In genomic region chr17:77363821-77364361, GRCh38 we compare ENCODE assay signal across 11 cellular contexts.
DNase-seq lines count a peak whose midpoint lies in the region; ATAC-seq, FAIRE-seq and TF ChIP-seq lines count a peak whose summit lies in the region.
"Had no signal": no experiment of that assay in that cellular context is flagged by ENCODE, and none has a peak within 500 bp of the region (broad histone marks: within the 10 kb centered on the region; RNA-seq: fewer than 3 reads in every experiment).

No MANE protein-coding gene starts in this region.

- H2AFZ ChIP-seq in H1 (ENCODE audit: low read length), result no peak overlapping the region

- H3K18ac ChIP-seq in H1 (ENCODE audit: extremely low read depth, low read length), result no peak overlapping the region

- no peak overlapping the region for H3K14ac ChIP-seq in H1 (ENCODE audit: insufficient read length)

- H3K36me3 Mint-ChIP-seq in CD4-positive, CD25-positive, alpha-beta regulatory T cell, result no peaks in the 10 kb centered on the region
- H3K36me3 Mint-ChIP-seq in osteocyte (ENCODE audit: unreplicated experiment), result no peaks in the 10 kb centered on the region

- no peak overlapping the region for H3K4ac ChIP-seq in H1 (replicated peaks; ENCODE audit: insufficient read length, low read depth, low read length)

- H3K27me3 ChIP-seq in CD4-positive, CD25-positive, alpha-beta regulatory T cell (ENCODE audit: control insufficient read depth, insufficient read depth, low read length), result no peaks in the 10 kb centered on the region
- H3K27me3 ChIP-seq in H1 (replicated peaks in 1 of 4; ENCODE audit: control insufficient read depth in 3 of 4, extremely low read depth in 1 of 4, insufficient read depth in 3 of 4, low read length in 3 of 4), result no peaks in the 10 kb centered on the region
- H3K27me3 ChIP-seq: right lobe of liver had no signal

- FAIRE-seq in H1 (lab: Jason Lieb, UNC), result no peak

- H2AK5ac ChIP-seq in H1 (ENCODE audit: low read depth, low read length), result no peak overlapping the region

- no peak overlapping the region for H2BK15ac ChIP-seq in H1 (ENCODE audit: low read length)

- TF ChIP-seq RAD21 in H1 (IDR thresholded peaks at IDR 0.05 in 1 of 2, conservative IDR thresholded peaks at IDR 0.05 in 1 of 2; ENCODE audit: low read depth in 2 of 2, low read length in 2 of 2), result no peak

- no peak for DNase-seq in CD4-positive, CD25-positive, alpha-beta regulatory T cell
- DNase-seq in SK-N-DZ (ENCODE audit: low spot score) (peak; percentile 63), H1 (ENCODE audit: low read depth in 1 of 2, low spot score in 2 of 2) (no peak), osteocyte (ENCODE audit: extremely low spot score, unreplicated experiment) (no peak), NOMO-1 treated with dmso at 0.1 percent for 144 hours (lab: John Stamatoyannopoulos, UW; ENCODE audit: unreplicated experiment) (no peak)

- no peak overlapping the region for H4K5ac ChIP-seq in H1 (ENCODE audit: insufficient read length, low read depth, low read length)

- no peak overlapping the region for H3K9ac ChIP-seq in H1 (replicated peaks in 1 of 4; ENCODE audit: extremely low read depth in 1 of 4, low read depth in 3 of 4, low read length in 3 of 4)

- no peaks in the 10 kb centered on the region; the same call in 1 of the 2 replicates for H3K23me2 ChIP-seq in H1 (ENCODE audit: low read depth, low read length)

- no peak overlapping the region for H4K91ac ChIP-seq in H1 (replicated peaks; ENCODE audit: insufficient read length, low read length)

- peaks cover 12% of the 10 kb centered on the region for H3K4me1 ChIP-seq in CD4-positive, CD25-positive, alpha-beta regulatory T cell (ENCODE audit: control insufficient read depth, insufficient read depth, low read length, poor library complexity, severe bottlenecking)
- peaks cover 4 to 17% (median 11%) of the 10 kb centered on the region in 4 experiments for H3K4me1 ChIP-seq in H1 (replicated peaks in 1 of 4; ENCODE audit: control insufficient read depth in 3 of 4, insufficient read depth in 4 of 4, low read length in 3 of 4)

- H2BK20ac ChIP-seq in H1 (ENCODE audit: low read length), result no peak overlapping the region

- no peaks in the 10 kb centered on the region for H3K9me3 Mint-ChIP-seq in CD4-positive, CD25-positive, alpha-beta regulatory T cell
- H3K9me3 Mint-ChIP-seq in osteocyte (ENCODE audit: unreplicated experiment), result no peaks in the 10 kb centered on the region
- H3K9me3 Mint-ChIP-seq: T-helper 1 cell treated with Interleukin-12 subunit alpha and Interleukin-12 subunit beta and Interleukin-4 antibody, amounts not matched to agents 30 μg/mL and 1 μg/mL, for 36 hours had no signal

- no peak for TF ChIP-seq EP300 in H1 (IDR thresholded peaks at IDR 0.05; ENCODE audit: borderline replicate concordance in 1 of 2, low read depth in 2 of 2, low read length in 2 of 2)

- POLR2A ChIA-PET in H1 (lab: Charles Lee; ENCODE audit: partially characterized antibody), result no interaction called here

- peaks cover 0 to 38% (median 21%) of the 10 kb centered on the region in 4 donors for H3K4me1 Mint-ChIP-seq in CD4-positive, CD25-positive, alpha-beta regulatory T cell
- peaks cover 49% of the 10 kb centered on the region for H3K4me1 Mint-ChIP-seq in osteocyte (ENCODE audit: unreplicated experiment)

- no peak overlapping the region for H3K4me3 ChIP-seq in CD4-positive, CD25-positive, alpha-beta regulatory T cell (ENCODE audit: low read depth, low read length)
- H3K4me3 ChIP-seq in H1 (ENCODE audit: extremely low read depth in 1 of 4, insufficient read depth in 2 of 4, low read depth in 3 of 4, low read length in 4 of 4), result no peak overlapping the region
- H3K4me3 ChIP-seq: right lobe of liver had no signal

- no peak overlapping the region for H3K4me2 ChIP-seq in H1 (ENCODE audit: insufficient read depth in 1 of 2, low read depth in 2 of 2, low read length in 2 of 2)

- no peaks in the 10 kb centered on the region for H3K9me3 ChIP-seq in CD4-positive, CD25-positive, alpha-beta regulatory T cell (ENCODE audit: control insufficient read depth in 2 of 2, low read length in 2 of 2)
- no peaks in the 10 kb centered on the region for H3K9me3 ChIP-seq in H1 (ENCODE audit: insufficient read depth in 2 of 2, low read depth in 1 of 2, low read length in 1 of 2)
- H3K9me3 ChIP-seq: right lobe of liver had no signal

- no peak overlapping the region for H3K23ac ChIP-seq in H1 (ENCODE audit: insufficient read length)

- no peak overlapping the region for H2BK120ac ChIP-seq in H1 (replicated peaks; ENCODE audit: low read depth, low read length)

- H3K27ac ChIP-seq in CD4-positive, CD25-positive, alpha-beta regulatory T cell (ENCODE audit: insufficient read depth, low read length, poor library complexity, severe bottlenecking), result no peak overlapping the region
- no peak overlapping the region for H3K27ac ChIP-seq in H1 (ENCODE audit: low read depth, low read length)
- H3K27ac ChIP-seq: HL-60, right lobe of liver had no signal

- peak overlapping the region in 3 of 4 donors; percentile 66 to 72 (median 71) for H3K4me3 Mint-ChIP-seq in CD4-positive, CD25-positive, alpha-beta regulatory T cell
- no peak overlapping the region for H3K4me3 Mint-ChIP-seq in osteocyte (ENCODE audit: unreplicated experiment)
- H3K4me3 Mint-ChIP-seq: T-helper 1 cell treated with Interleukin-12 subunit alpha and Interleukin-12 subunit beta and Interleukin-4 antibody, amounts not matched to agents 30 μg/mL and 1 μg/mL, for 36 hours had no signal

- H4K8ac ChIP-seq in H1 (ENCODE audit: extremely low read depth, insufficient read depth, low read length), result peak overlapping the region; percentile 30

- peak; percentile 36 to 37 for ATAC-seq in CD4-positive, CD25-positive, alpha-beta regulatory T cell (ENCODE audit: low read depth in 2 of 2)
- ATAC-seq in GM19467 (IDR thresholded peaks at IDR 0.05; ENCODE audit: unreplicated experiment), result no peak
- ATAC-seq in GM21423 (IDR thresholded peaks at IDR 0.05; ENCODE audit: unreplicated experiment), result no peak
- ATAC-seq in HG02571 (IDR thresholded peaks at IDR 0.05; ENCODE audit: unreplicated experiment), result no peak

- no peaks in the 10 kb centered on the region for H3K36me3 ChIP-seq in CD4-positive, CD25-positive, alpha-beta regulatory T cell (ENCODE audit: control insufficient read depth, insufficient read depth, low read length)
- no peaks in the 10 kb centered on the region for H3K36me3 ChIP-seq in H1 (ENCODE audit: control insufficient read depth in 2 of 4, insufficient read depth in 4 of 4, low read length in 3 of 4)
- H3K36me3 ChIP-seq: right lobe of liver had no signal

- peaks cover 6% of the 10 kb centered on the region for H3K27me3 Mint-ChIP-seq in CD4-positive, CD25-positive, alpha-beta regulatory T cell
- no peaks in the 10 kb centered on the region for H3K27me3 Mint-ChIP-seq in osteocyte (ENCODE audit: unreplicated experiment)

- H3K27ac Mint-ChIP-seq in CD4-positive, CD25-positive, alpha-beta regulatory T cell, result peak overlapping the region in 2 of 3 donors; percentile 52 to 89
- H3K27ac Mint-ChIP-seq in osteocyte (ENCODE audit: unreplicated experiment), result peak overlapping the region; percentile 96

- H2BK12ac ChIP-seq in H1 (ENCODE audit: low read depth, low read length), result no peak overlapping the region

- peaks cover 0 to 4% of the 10 kb centered on the region in 2 experiments for H4K20me1 ChIP-seq in H1 (replicated peaks in 1 of 2; ENCODE audit: control insufficient read depth in 1 of 2, insufficient read depth in 2 of 2, low read length in 2 of 2)

- TF ChIP-seq CTCF in H1 (IDR thresholded peaks at IDR 0.05; ENCODE audit: control extremely low read depth in 1 of 3, insufficient read depth in 1 of 3, low read depth in 1 of 3, low read length in 3 of 3), result no peak
- no peak for TF ChIP-seq CTCF in osteocyte (IDR thresholded peaks at IDR 0.05)

- H2BK5ac ChIP-seq in H1 (ENCODE audit: low read depth, low read length), result no peak overlapping the region

- whole genome bisulfite sequencing in H1 (ENCODE audit: extremely low coverage in 1 of 2, insufficient coverage in 1 of 2, insufficient read length in 1 of 2, insufficient replicate concordance in 2 of 2, low coverage in 1 of 2, low lambda C conversion rate in 2 of 2, missing lambda C conversion rate in 1 of 2), 2 experiments, result 89% methylated on average over 17 of the region's 17 CpGs; no CpG with 5 or more reads in 1 of the 2 experiments

- peaks cover 0 to 4% of the 10 kb centered on the region in 2 experiments; a peak in 1 of 4 replicates for H3K79me2 ChIP-seq in H1 (ENCODE audit: control insufficient read depth in 1 of 2, insufficient read depth in 2 of 2, low read length in 2 of 2)

- no peak overlapping the region for H3K56ac ChIP-seq in H1 (replicated peaks; ENCODE audit: insufficient read length, low read depth, low read length)

- CTCF ChIA-PET in H1 (lab: Charles Lee; ENCODE audit: partially characterized antibody), result interaction anchor here (1.0 kb wide), 1 partner anchor 41 kb away, joined by 3 read pairs; no protein-coding TSS in a partner anchor

- H3K79me1 ChIP-seq in H1 (ENCODE audit: low read depth, low read length), result 0 out of 2 replicates have a peak, but pooled peaks cover 3% of the 10 kb centered on the region

- no peak for TF ChIP-seq POLR2A in H1 (IDR thresholded peaks at IDR 0.05; ENCODE audit: control extremely low read depth in 1 of 2, low read depth in 2 of 2, low read length in 2 of 2)

TF ChIP-seq in H1, 55 proteins besides CTCF, POLR2A, EP300 and RAD21:
- TF ChIP-seq MAFK (IDR thresholded peaks at IDR 0.05; ENCODE audit: low read depth, low read length) (no peak), MAX (IDR thresholded peaks at IDR 0.05) (no peak), SAP30 (IDR thresholded peaks at IDR 0.05; ENCODE audit: insufficient read depth, insufficient replicate concordance, low read length) (no peak), KDM1A (IDR thresholded peaks at IDR 0.05; ENCODE audit: borderline replicate concordance, low read length) (no peak), BCL11A (IDR thresholded peaks at IDR 0.05; ENCODE audit: low read depth in 2 of 2, low read length in 2 of 2) (no peak), CHD2 (IDR thresholded peaks at IDR 0.05; ENCODE audit: low read length) (no peak), CBX8 (IDR thresholded peaks at IDR 0.05; ENCODE audit: borderline replicate concordance, low read depth, low read length) (no peak)

Comparison
In these comparisons a context has a peak if more than half of its experiments do, and no peak if none do; other contexts are left out.
1. ATAC-seq: peak in CD4-positive, CD25-positive, alpha-beta regulatory T cell (2 of 2); none in GM19467 (single experiment), GM21423 (single experiment) and HG02571 (single experiment).